10 cellular contexts compared by ENCODE assay signal in genomic region chr22:28989035-28989464, GRCh38.
DNase-seq lines count a peak whose midpoint lies in the region; TF ChIP-seq lines count a peak whose summit lies in the region.
"Had no signal": no experiment of that assay in that cellular context is flagged by ENCODE, and none has a peak within 500 bp of the region (broad histone marks: within the 10 kb centered on the region; RNA-seq: fewer than 3 reads in every experiment).

No MANE protein-coding gene starts in this region.

- no peaks in the 10 kb centered on the region for H3F3A ChIP-seq in neural progenitor cell (ENCODE audit: low read depth)

- H3K36me3 Mint-ChIP-seq in activated naive CD8-positive, alpha-beta T cell: peaks cover 23% of the 10 kb centered on the region
- H3K36me3 Mint-ChIP-seq in activated naive CD8-positive, alpha-beta T cell treated with anti-CD3 and anti-CD28 coated beads for 36 hours: peaks cover 17% of the 10 kb centered on the region
- H3K36me3 Mint-ChIP-seq in neural progenitor cell: peaks cover 80% of the 10 kb centered on the region

- H3K4me2 ChIP-seq in neural progenitor cell: no peak overlapping the region

- H3K9me3 Mint-ChIP-seq in activated naive CD8-positive, alpha-beta T cell (ENCODE audit: low read depth): peaks cover 5% of the 10 kb centered on the region
- no peaks in the 10 kb centered on the region for H3K9me3 Mint-ChIP-seq in activated naive CD8-positive, alpha-beta T cell treated with anti-CD3 and anti-CD28 coated beads for 36 hours
- peaks cover 18% of the 10 kb centered on the region for H3K9me3 Mint-ChIP-seq in neural progenitor cell

- no peak overlapping the region for H3K9ac ChIP-seq in neural progenitor cell

- H3K27me3 Mint-ChIP-seq in activated naive CD8-positive, alpha-beta T cell: peaks cover 12% of the 10 kb centered on the region
- peaks cover 20% of the 10 kb centered on the region for H3K27me3 Mint-ChIP-seq in activated naive CD8-positive, alpha-beta T cell treated with anti-CD3 and anti-CD28 coated beads for 36 hours
- H3K27me3 Mint-ChIP-seq in neural progenitor cell (ENCODE audit: insufficient read depth, low read depth): peaks cover 3% of the 10 kb centered on the region

- H3K4me3 ChIP-seq in epithelial cell of esophagus (ENCODE audit: low read length) (no peak overlapping the region), neural progenitor cell (no peak overlapping the region), uterus (no peak overlapping the region), adrenal gland (no peak overlapping the region)

- H3K27ac Mint-ChIP-seq in activated naive CD8-positive, alpha-beta T cell: peak overlapping the region; percentile 7
- no peak overlapping the region for H3K27ac Mint-ChIP-seq in activated naive CD8-positive, alpha-beta T cell treated with anti-CD3 and anti-CD28 coated beads for 36 hours
- H3K27ac Mint-ChIP-seq in neural progenitor cell: peak overlapping the region; percentile 93

- H3K4me3 Mint-ChIP-seq in activated naive CD8-positive, alpha-beta T cell: no peak overlapping the region
- H3K4me3 Mint-ChIP-seq in activated naive CD8-positive, alpha-beta T cell treated with anti-CD3 and anti-CD28 coated beads for 36 hours: no peak overlapping the region
- H3K4me3 Mint-ChIP-seq in neural progenitor cell: no peak overlapping the region

- no peak for TF ChIP-seq POLR2A in uterus (IDR thresholded peaks at IDR 0.05)
- no peak for TF ChIP-seq POLR2A in adrenal gland (IDR thresholded peaks at IDR 0.05)

- WGBS in adrenal gland, 4 donors: 83 to 90% (median 85%) methylated on average over 5 of the region's 5 CpGs

- intact Hi-C loops in uterus (cut with DNase I; ENCODE audit: low total_unique reads) (no loop called here), adrenal gland (cut with DNase I) (no loop called here)

- H3K4me1 ChIP-seq in neural progenitor cell: peaks cover 12% of the 10 kb centered on the region
- no peaks in the 10 kb centered on the region for H3K4me1 ChIP-seq in uterus
- peaks cover 2 to 4% of the 10 kb centered on the region in 2 donors for H3K4me1 ChIP-seq in adrenal gland (replicated peaks in 1 of 2)

- TF ChIP-seq CTCF in epithelial cell of esophagus (IDR thresholded peaks at IDR 0.05; ENCODE audit: insufficient read depth, low read depth, low read length, missing control alignments): no peak
- no peak for TF ChIP-seq CTCF in neural progenitor cell (IDR thresholded peaks at IDR 0.05)
- no peak for TF ChIP-seq CTCF in uterus (IDR thresholded peaks at IDR 0.05)
- no peak for TF ChIP-seq CTCF in adrenal gland (IDR thresholded peaks at IDR 0.05)

- H2AFZ ChIP-seq in neural progenitor cell (replicated peaks): no peak overlapping the region

- H3K27me3 ChIP-seq in neural progenitor cell (no peaks in the 10 kb centered on the region), uterus (no peaks in the 10 kb centered on the region), adrenal gland (no peaks in the 10 kb centered on the region)

- DNase-seq in activated naive CD8-positive, alpha-beta T cell treated with anti-CD3 and anti-CD28 coated beads for 36 hours: no peak
- peak; percentile 53 for DNase-seq in epithelial cell of esophagus (ENCODE audit: low read depth)
- DNase-seq in neural progenitor cell (ENCODE audit: low spot score): no peak
- peak; percentile 54 to 69 for DNase-seq in uterus
- DNase-seq in adrenal gland: no peak
- no peak for DNase-seq in NCI-H82 (lab: John Stamatoyannopoulos, UW)
- no peak for DNase-seq in NCI-H2107 (lab: John Stamatoyannopoulos, UW)
- DNase-seq: DND-41; stimulated activated naive CD4-positive, alpha-beta T cell treated with Interleukin-2 at 50 U/mL for 16 hours had no signal

- H3K27ac ChIP-seq in neural progenitor cell (no peak overlapping the region), uterus (peak overlapping the region; percentile 66 to 70), adrenal gland (peak overlapping the region in 1 of 5 donors; percentile 13)

- peaks cover 10% of the 10 kb centered on the region for H3K79me2 ChIP-seq in neural progenitor cell (ENCODE audit: low read depth)

- no peaks in the 10 kb centered on the region for H4K20me1 ChIP-seq in neural progenitor cell (ENCODE audit: low read depth)

- H3K4me1 Mint-ChIP-seq in activated naive CD8-positive, alpha-beta T cell (ENCODE audit: low read depth): peaks cover 2% of the 10 kb centered on the region
- peaks cover 5% of the 10 kb centered on the region for H3K4me1 Mint-ChIP-seq in activated naive CD8-positive, alpha-beta T cell treated with anti-CD3 and anti-CD28 coated beads for 36 hours
- H3K4me1 Mint-ChIP-seq in neural progenitor cell: peaks cover 48% of the 10 kb centered on the region

- H3K9me3 ChIP-seq in neural progenitor cell (ENCODE audit: low read depth) (no peaks in the 10 kb centered on the region), uterus (no peaks in the 10 kb centered on the region), adrenal gland (replicated peaks in 1 of 3) (no peaks in the 10 kb centered on the region)

- H3K36me3 ChIP-seq in neural progenitor cell: no peaks in the 10 kb centered on the region
- no peaks in the 10 kb centered on the region for H3K36me3 ChIP-seq in uterus
- no peaks in the 10 kb centered on the region for H3K36me3 ChIP-seq in adrenal gland (replicated peaks in 1 of 2)

Comparison
In these comparisons a context has a peak if more than half of its experiments do, and no peak if none do; other contexts are left out.
1. DNase-seq: peak in epithelial cell of esophagus (single experiment) and uterus (2 of 2); none in activated naive CD8-positive, alpha-beta T cell treated with anti-CD3 and anti-CD28 coated beads for 36 hours (single experiment), neural progenitor cell (single experiment), adrenal gland (0 of 7), NCI-H82 (single experiment) and NCI-H2107 (single experiment).